In genomic region chr1:7290971-7291970, GRCh38 we compare ENCODE assay signal across 11 cellular contexts.
DNase-seq lines count a peak whose midpoint lies in the region; ATAC-seq, FAIRE-seq and TF ChIP-seq lines count a peak whose summit lies in the region.
"Had no signal": no experiment of that assay in that cellular context is flagged by ENCODE, and none has a peak within 500 bp of the region (broad histone marks: within the 10 kb centered on the region; RNA-seq: fewer than 3 reads in every experiment).

No MANE protein-coding gene starts in this region.

- H3K4me1 Mint-ChIP-seq in astrocyte (ENCODE audit: low read depth, unreplicated experiment) = peaks cover 19% of the 10 kb centered on the region
- H3K4me1 Mint-ChIP-seq in activated T-helper 1 cell treated with anti-CD3 and anti-CD28 coated beads, Interleukin-12 subunit alpha, Interleukin-12 subunit beta, Interleukin-2, Interleukin-4 antibody, amounts not matched to agents 30 ng/mL and 10 ng/mL and 1 ng/mL, durations not matched to agents 14 hours and 24 hours and 36 hours (ENCODE audit: low read depth) = no peaks in the 10 kb centered on the region

- peak; percentile 87 to 91 for ATAC-seq in left cardiac atrium

- no peak overlapping the region for H3K27ac Mint-ChIP-seq in astrocyte (ENCODE audit: unreplicated experiment)
- H3K27ac Mint-ChIP-seq in activated T-helper 1 cell treated with anti-CD3 and anti-CD28 coated beads, Interleukin-12 subunit alpha, Interleukin-12 subunit beta, Interleukin-2, Interleukin-4 antibody, amounts not matched to agents 30 ng/mL and 10 ng/mL and 1 ng/mL, durations not matched to agents 14 hours and 24 hours and 36 hours = no peak overlapping the region
- H3K27ac Mint-ChIP-seq: stimulated activated naive CD8-positive, alpha-beta T cell treated with anti-CD3 and anti-CD28 coated beads, Interleukin-15, Interleukin-2, amounts not matched to agents 100 ng/mL and 50 ng/mL, for 24 hours had no signal

- no peak overlapping the region for H3K27ac ChIP-seq in astrocyte (ENCODE audit: low read depth, low read length)
- peak overlapping the region in 3 of 4 donors; percentile 17 to 71 (median 66) for H3K27ac ChIP-seq in sigmoid colon
- no peak overlapping the region for H3K27ac ChIP-seq in colonic mucosa

- peaks cover 12% of the 10 kb centered on the region for H3K4me1 ChIP-seq in astrocyte (ENCODE audit: insufficient read depth, low read length)
- peaks cover 0 to 38% (median 37%) of the 10 kb centered on the region in 4 donors for H3K4me1 ChIP-seq in sigmoid colon
- no peaks in the 10 kb centered on the region for H3K4me1 ChIP-seq in colonic mucosa

- no peak overlapping the region for H3K9ac ChIP-seq in astrocyte (ENCODE audit: low read length)
- H3K9ac ChIP-seq in colonic mucosa (ENCODE audit: low read depth in 2 of 2, low read length in 2 of 2) = no peak overlapping the region

- H3K4me2 ChIP-seq in astrocyte (ENCODE audit: low read length) = peak overlapping the region; percentile 24

- no peak overlapping the region for H3K4me3 Mint-ChIP-seq in astrocyte (ENCODE audit: unreplicated experiment)
- no peak overlapping the region for H3K4me3 Mint-ChIP-seq in activated T-helper 1 cell treated with anti-CD3 and anti-CD28 coated beads, Interleukin-12 subunit alpha, Interleukin-12 subunit beta, Interleukin-2, Interleukin-4 antibody, amounts not matched to agents 30 ng/mL and 10 ng/mL and 1 ng/mL, durations not matched to agents 14 hours and 24 hours and 36 hours
- H3K4me3 Mint-ChIP-seq: stimulated activated naive CD8-positive, alpha-beta T cell treated with anti-CD3 and anti-CD28 coated beads, Interleukin-15, Interleukin-2, amounts not matched to agents 100 ng/mL and 50 ng/mL, for 24 hours had no signal

- no peak for FAIRE-seq in astrocyte (lab: Jason Lieb, UNC)

- no peak for TF ChIP-seq EP300 in sigmoid colon (IDR thresholded peaks at IDR 0.05)

- H3K27me3 ChIP-seq in astrocyte (ENCODE audit: insufficient read depth, low read length) (no peaks in the 10 kb centered on the region), sigmoid colon (no peaks in the 10 kb centered on the region), colonic mucosa (no peaks in the 10 kb centered on the region)

- H3K9me3 Mint-ChIP-seq in astrocyte (ENCODE audit: unreplicated experiment) = peaks cover 11% of the 10 kb centered on the region
- no peaks in the 10 kb centered on the region for H3K9me3 Mint-ChIP-seq in activated T-helper 1 cell treated with anti-CD3 and anti-CD28 coated beads, Interleukin-12 subunit alpha, Interleukin-12 subunit beta, Interleukin-2, Interleukin-4 antibody, amounts not matched to agents 30 ng/mL and 10 ng/mL and 1 ng/mL, durations not matched to agents 14 hours and 24 hours and 36 hours

- DNase-seq in Daoy (ENCODE audit: low read depth) = peak; percentile 86
- peak; percentile 75 for DNase-seq in astrocyte (ENCODE audit: low read depth)
- DNase-seq in left cardiac atrium = peak; percentile 52
- DNase-seq in sigmoid colon = no peak
- DNase-seq in central memory CD4-positive, alpha-beta T cell = no peak
- DNase-seq in activated T-helper 1 cell treated with anti-CD3 and anti-CD28 coated beads, Interleukin-12 subunit alpha, Interleukin-12 subunit beta, Interleukin-2, Interleukin-4 antibody, amounts not matched to agents 30 ng/mL and 10 ng/mL and 1 ng/mL, durations not matched to agents 14 hours and 24 hours and 36 hours (ENCODE audit: low spot score) = no peak
- no peak for DNase-seq in colonic mucosa
- no peak for DNase-seq in iPS-NIHi11 (ENCODE audit: low spot score)
- DNase-seq: COR-L47, NCI-H1092 had no signal

- no peaks in the 10 kb centered on the region for H3K79me2 ChIP-seq in astrocyte (ENCODE audit: insufficient read depth, low read length)

- H2AFZ ChIP-seq in astrocyte (ENCODE audit: low read depth, low read length) = peak overlapping the region; percentile 53

- intact Hi-C loops in left cardiac atrium (cut with DNase I) = loop anchor here in 1 of 2 donors (5.0 kb wide), 1 partner anchor 71 kb away; no protein-coding TSS in a partner anchor
- intact Hi-C loops in sigmoid colon (cut with DNase I) = loop anchor here (10.0 kb wide), 1 partner anchor 184 kb away; no protein-coding TSS in a partner anchor
- intact Hi-C loops in activated T-helper 1 cell treated with anti-CD3 and anti-CD28 coated beads, Interleukin-12 subunit alpha, Interleukin-12 subunit beta, Interleukin-2, Interleukin-4 antibody, amounts not matched to agents 30 ng/mL and 10 ng/mL and 1 ng/mL, durations not matched to agents 14 hours and 24 hours and 36 hours (cut with micrococcal nuclease) = no loop called here
- intact Hi-C loops in colonic mucosa (cut with DNase I) = no loop called here

- no peaks in the 10 kb centered on the region for H4K20me1 ChIP-seq in astrocyte (ENCODE audit: insufficient read depth, low read length)

- no peak overlapping the region for H3K4me3 ChIP-seq in astrocyte (ENCODE audit: insufficient read depth, low read depth, low read length)
- no peak overlapping the region for H3K4me3 ChIP-seq in sigmoid colon
- H3K4me3 ChIP-seq in colonic mucosa = no peak overlapping the region

- H3K36me3 Mint-ChIP-seq in astrocyte (ENCODE audit: low read depth, unreplicated experiment) = peaks cover 5% of the 10 kb centered on the region
- no peaks in the 10 kb centered on the region for H3K36me3 Mint-ChIP-seq in activated T-helper 1 cell treated with anti-CD3 and anti-CD28 coated beads, Interleukin-12 subunit alpha, Interleukin-12 subunit beta, Interleukin-2, Interleukin-4 antibody, amounts not matched to agents 30 ng/mL and 10 ng/mL and 1 ng/mL, durations not matched to agents 14 hours and 24 hours and 36 hours (ENCODE audit: low read depth)

- H3K36me3 ChIP-seq in astrocyte (ENCODE audit: insufficient read depth, low read length) = no peaks in the 10 kb centered on the region
- H3K36me3 ChIP-seq in sigmoid colon = no peaks in the 10 kb centered on the region
- H3K36me3 ChIP-seq in colonic mucosa = no peaks in the 10 kb centered on the region

- TF ChIP-seq CTCF in astrocyte (IDR thresholded peaks at IDR 0.05; ENCODE audit: insufficient read depth, low read depth, low read length) (no peak), sigmoid colon (IDR thresholded peaks at IDR 0.05) (no peak), colonic mucosa (IDR thresholded peaks at IDR 0.05) (no peak)

- H3K27me3 Mint-ChIP-seq in astrocyte (ENCODE audit: low read depth, unreplicated experiment) = peaks cover 4% of the 10 kb centered on the region
- H3K27me3 Mint-ChIP-seq in activated T-helper 1 cell treated with anti-CD3 and anti-CD28 coated beads, Interleukin-12 subunit alpha, Interleukin-12 subunit beta, Interleukin-2, Interleukin-4 antibody, amounts not matched to agents 30 ng/mL and 10 ng/mL and 1 ng/mL, durations not matched to agents 14 hours and 24 hours and 36 hours (ENCODE audit: insufficient read depth) = no peaks in the 10 kb centered on the region

- no peak for TF ChIP-seq POLR2A in sigmoid colon (IDR thresholded peaks at IDR 0.05)

- WGBS in sigmoid colon, 2 donors = 79 to 87% methylated on average over 14 of the region's 14 CpGs

- H3K9me3 ChIP-seq in astrocyte (ENCODE audit: insufficient read depth, low read depth, low read length) (no peaks in the 10 kb centered on the region), sigmoid colon (no peaks in the 10 kb centered on the region), colonic mucosa (no peaks in the 10 kb centered on the region)

Comparison
In these comparisons a context has a peak if more than half of its experiments do, and no peak if none do; other contexts are left out.
1. DNase-seq: peak in Daoy (single experiment), astrocyte (single experiment) and left cardiac atrium (single experiment); none in sigmoid colon (single experiment), central memory CD4-positive, alpha-beta T cell (single experiment), activated T-helper 1 cell treated with anti-CD3 and anti-CD28 coated beads, Interleukin-12 subunit alpha, Interleukin-12 subunit beta, Interleukin-2, Interleukin-4 antibody, amounts not matched to agents 30 ng/mL and 10 ng/mL and 1 ng/mL, durations not matched to agents 14 hours and 24 hours and 36 hours (single experiment), colonic mucosa (single experiment) and iPS-NIHi11 (single experiment).
2. H3K27ac ChIP-seq: peak in sigmoid colon (3 of 4); none in astrocyte (single experiment) and colonic mucosa (single experiment).